In the genomic region with DNA sequence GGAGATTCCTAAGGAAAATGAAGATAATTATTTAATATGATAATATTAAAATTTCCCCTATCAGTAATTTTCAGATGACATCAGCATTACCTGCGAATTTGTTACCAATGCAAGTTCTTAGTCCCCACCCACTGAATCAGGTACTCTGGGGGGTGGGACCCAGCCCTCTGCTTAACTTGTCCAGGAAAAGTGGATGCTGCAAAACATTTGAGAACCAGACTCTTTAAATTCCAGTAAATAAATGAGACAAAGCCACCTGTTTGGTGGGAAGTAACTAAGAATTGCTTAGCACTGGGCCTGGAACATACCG, we compare ENCODE assay signal across 8 cellular contexts. TPM values are rescaled to one million over a fixed set of nuclear protein-coding genes. Genes with fewer than 3 reads are reported as not detected.
DNase-seq lines count a peak whose midpoint lies in the region; ATAC-seq and TF ChIP-seq lines count a peak whose summit lies in the region.

No MANE protein-coding gene starts in this region.

- H3K27ac Mint-ChIP-seq in activated naive CD4-positive, alpha-beta T cell treated with anti-CD3 and anti-CD28 coated beads, Interleukin-2, amount 10 ng/mL, durations not matched to agents 7 days and 5 days: no peak overlapping the region
- H3K27ac Mint-ChIP-seq in memory B cell (no peak overlapping the region), type B pancreatic cell (no peak overlapping the region)

- H3K4me1 Mint-ChIP-seq in activated naive CD4-positive, alpha-beta T cell treated with anti-CD3 and anti-CD28 coated beads, Interleukin-2, amount 10 ng/mL, durations not matched to agents 7 days and 5 days: peaks cover 17% of the 10 kb centered on the region
- H3K4me1 Mint-ChIP-seq in memory B cell (peaks cover 5% of the 10 kb centered on the region), type B pancreatic cell (ENCODE audit: unreplicated experiment) (peaks cover 13% of the 10 kb centered on the region)

- ATAC-seq in memory B cell (ENCODE audit: low read depth): no peak
- no peak for ATAC-seq in HG02870 (IDR thresholded peaks at IDR 0.05; ENCODE audit: unreplicated experiment)
- no peak for ATAC-seq in GM19463 (IDR thresholded peaks at IDR 0.05; ENCODE audit: unreplicated experiment)

- in situ Hi-C loops in astrocyte of the cerebellum (cut with HindIII; ENCODE audit: low sequenced_read_pairs): no loop called here

- peak overlapping the region; percentile 92 for H3K4me3 Mint-ChIP-seq in activated naive CD4-positive, alpha-beta T cell treated with anti-CD3 and anti-CD28 coated beads, Interleukin-2, amount 10 ng/mL, durations not matched to agents 7 days and 5 days
- H3K4me3 Mint-ChIP-seq in memory B cell (peak overlapping the region; percentile 93), type B pancreatic cell (peak overlapping the region; percentile 97)

- peaks cover 5% of the 10 kb centered on the region for H3K27me3 Mint-ChIP-seq in activated naive CD4-positive, alpha-beta T cell treated with anti-CD3 and anti-CD28 coated beads, Interleukin-2, amount 10 ng/mL, durations not matched to agents 7 days and 5 days
- H3K27me3 Mint-ChIP-seq in memory B cell (peaks cover 4% of the 10 kb centered on the region), type B pancreatic cell (peaks cover 13% of the 10 kb centered on the region)

- no peak for DNase-seq in activated naive CD4-positive, alpha-beta T cell treated with anti-CD3 and anti-CD28 coated beads, Interleukin-2, amount 10 ng/mL, durations not matched to agents 7 days and 5 days
- no peak for DNase-seq in activated naive CD4-positive, alpha-beta T cell (lab: John Stamatoyannopoulos, UW)
- DNase-seq in astrocyte of the cerebellum (ENCODE audit: low read depth): no peak
- DNase-seq in memory B cell (ENCODE audit: low spot score in 2 of 2): no peak
- no peak for DNase-seq in type B pancreatic cell (ENCODE audit: extremely low spot score, unreplicated experiment)
- no peak for DNase-seq in NCI-H69 (lab: John Stamatoyannopoulos, UW)

- TF ChIP-seq CTCF in astrocyte of the cerebellum (IDR thresholded peaks at IDR 0.05; ENCODE audit: low read depth, low read length, missing control alignments) (no peak), type B pancreatic cell (conservative IDR thresholded peaks at IDR 0.05) (no peak)

- H3K36me3 Mint-ChIP-seq in activated naive CD4-positive, alpha-beta T cell treated with anti-CD3 and anti-CD28 coated beads, Interleukin-2, amount 10 ng/mL, durations not matched to agents 7 days and 5 days: peaks cover 15% of the 10 kb centered on the region
- H3K36me3 Mint-ChIP-seq in memory B cell (peaks cover 5% of the 10 kb centered on the region), type B pancreatic cell (peaks cover 5% of the 10 kb centered on the region)

- peaks cover 22% of the 10 kb centered on the region for H3K9me3 Mint-ChIP-seq in activated naive CD4-positive, alpha-beta T cell treated with anti-CD3 and anti-CD28 coated beads, Interleukin-2, amount 10 ng/mL, durations not matched to agents 7 days and 5 days
- H3K9me3 Mint-ChIP-seq in memory B cell (peaks cover 4% of the 10 kb centered on the region), type B pancreatic cell (peaks cover 6% of the 10 kb centered on the region)

- CTCF ChIA-PET in activated naive CD4-positive, alpha-beta T cell treated with anti-CD3 and anti-CD28 coated beads, Interleukin-2, amount 10 ng/mL, durations not matched to agents 7 days and 5 days (lab: Charles Lee): no interaction called here

- peak overlapping the region; percentile 63 for H3K4me3 ChIP-seq in astrocyte of the cerebellum (ENCODE audit: low read depth, low read length)

RNA-seq across cellular contexts. Expression of gene ZNF599, which starts 0.5 kb away (rescaled TPM):
- 5.7 and 9.0 TPM in 2 replicates for total RNA-seq in type B pancreatic cell (ENCODE audit: low replicate concordance)

RNA-seq across cellular contexts. Expression of gene ZNF181, which starts 39.5 kb away (rescaled TPM):
- total RNA-seq in type B pancreatic cell (ENCODE audit: low replicate concordance): 6.5 and 8.5 TPM in 2 replicates
